Comparison of ENCODE assay signal across 16 cellular contexts in the genomic region with DNA sequence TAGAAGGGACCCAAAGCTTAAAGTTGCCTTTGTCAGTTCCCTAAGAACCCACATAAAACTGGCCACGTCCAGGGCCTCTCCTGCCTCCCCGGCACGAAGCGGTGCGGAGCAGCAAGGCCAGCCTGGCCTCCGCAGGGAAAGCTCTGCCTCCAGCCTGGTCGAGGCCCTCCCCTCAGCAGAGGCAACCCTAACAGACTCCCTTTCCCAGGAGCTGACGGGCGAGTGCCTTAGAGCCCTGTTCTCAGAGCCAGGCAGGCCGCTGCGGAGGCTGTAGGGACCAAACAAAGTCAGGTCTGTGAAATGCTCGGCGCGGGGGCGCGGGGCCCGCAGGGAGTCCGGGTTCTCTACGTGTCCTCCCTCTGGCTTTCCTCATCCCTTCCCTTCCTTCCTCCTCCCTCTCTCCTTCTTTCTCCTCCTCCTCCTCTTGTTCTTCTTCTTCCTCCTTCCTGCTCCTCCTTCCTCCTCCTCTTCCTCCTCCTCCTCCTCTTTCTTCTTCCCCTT. TPM values are rescaled to one million over a fixed set of nuclear protein-coding genes. Genes with fewer than 3 reads are reported as not detected.
DNase-seq lines count a peak whose midpoint lies in the region; ATAC-seq, FAIRE-seq and TF ChIP-seq lines count a peak whose summit lies in the region.
"Had no signal": no experiment of that assay in that cellular context is flagged by ENCODE, and none has a peak within 500 bp of the region (broad histone marks: within the 10 kb centered on the region; RNA-seq: fewer than 3 reads in every experiment).

No MANE protein-coding gene starts in this region.

- no peaks in the 10 kb centered on the region for H3K27me3 ChIP-seq in Caco-2 (replicated peaks; ENCODE audit: control insufficient read depth, insufficient read depth, low read length)
- H3K27me3 ChIP-seq in PC-3 (ENCODE audit: low read length): no peaks in the 10 kb centered on the region
- H3K27me3 ChIP-seq in esophagus muscularis mucosa: peaks cover 0 to 79% (median 4%) of the 10 kb centered on the region in 4 donors
- peaks cover 34% of the 10 kb centered on the region for H3K27me3 ChIP-seq in transverse colon
- H3K27me3 ChIP-seq: SJSA1 had no signal

- DNase-seq in Caco-2 (no peak), PC-3 (no peak), esophagus muscularis mucosa (ENCODE audit: extremely low spot score) (no peak), NCI-H187 treated with DMSO at 0.1 percent for 48 hours (lab: John Stamatoyannopoulos, UW) (no peak), transverse colon (no peak), GM12892 (ENCODE audit: insufficient read length) (no peak)
- DNase-seq: activated CD8-positive, alpha-beta T cell treated with anti-CD3 and anti-CD28 coated beads for 36 hours; left colon; MV-4-11; naive B cell; NCI-H2171 had no signal

- ATAC-seq in PC-3 (no peak), GM21423 (IDR thresholded peaks at IDR 0.05; ENCODE audit: unreplicated experiment) (no peak)
- ATAC-seq: activated CD8-positive, alpha-beta T cell treated with anti-CD3 and anti-CD28 coated beads for 36 hours; activated T-helper 17 cell treated with anti-CD3 and anti-CD28 coated beads, Interleukin-2, amount 50 U/mL, for 72 hours; left colon had no signal

- no peaks in the 10 kb centered on the region for H3F3A ChIP-seq in PC-3 (ENCODE audit: low read length, unreplicated experiment)

- H4K20me1 ChIP-seq in PC-3 (ENCODE audit: low read length): no peaks in the 10 kb centered on the region

- TF ChIP-seq EP300 in esophagus muscularis mucosa (IDR thresholded peaks at IDR 0.05) (no peak), transverse colon (IDR thresholded peaks at IDR 0.05; ENCODE audit: low read depth) (no peak)

- POLR2A ChIA-PET in Caco-2 (lab: Charles Lee) (no interaction called here), PC-3 (lab: Charles Lee; ENCODE audit: unreplicated experiment) (no interaction called here)

- H2AFZ ChIP-seq in PC-3 (ENCODE audit: low read length): no peak overlapping the region

- H3K9ac ChIP-seq in PC-3 (ENCODE audit: low read length): peak overlapping the region; percentile 81

- H3K9me3 Mint-ChIP-seq in Caco-2 (ENCODE audit: unreplicated experiment): peaks cover 2% of the 10 kb centered on the region
- no peaks in the 10 kb centered on the region for H3K9me3 Mint-ChIP-seq in nephron
- H3K9me3 Mint-ChIP-seq: activated CD8-positive, alpha-beta T cell treated with anti-CD3 and anti-CD28 coated beads for 36 hours had no signal

- H3K27me3 Mint-ChIP-seq in Caco-2 (ENCODE audit: insufficient read depth, unreplicated experiment) (no peaks in the 10 kb centered on the region), nephron (ENCODE audit: low read depth) (peaks cover 59% of the 10 kb centered on the region)

- intact Hi-C loops in Caco-2 (cut with micrococcal nuclease; ENCODE audit: unreplicated experiment): no loop called here
- intact Hi-C loops in PC-3 (cut with micrococcal nuclease): no loop called here
- intact Hi-C loops in esophagus muscularis mucosa (cut with DNase I): no loop called here
- intact Hi-C loops in transverse colon (cut with DNase I; ENCODE audit: low total_unique reads): no loop called here

- WGBS in esophagus muscularis mucosa: 44% methylated on average over 12 of the region's 19 CpGs
- 49 to 63% methylated on average over 7 to 18 of the region's 19 CpGs for WGBS in transverse colon (ENCODE audit: low coverage in 1 of 2), 2 donors

- H3K36me3 ChIP-seq in Caco-2 (ENCODE audit: control insufficient read depth, insufficient read depth, low read length) (no peaks in the 10 kb centered on the region), PC-3 (ENCODE audit: low read depth, low read length) (no peaks in the 10 kb centered on the region), esophagus muscularis mucosa (no peaks in the 10 kb centered on the region), transverse colon (no peaks in the 10 kb centered on the region)
- H3K36me3 ChIP-seq: SJSA1 had no signal

- TF ChIP-seq CTCF in Caco-2 (IDR thresholded peaks at IDR 0.05; ENCODE audit: insufficient read depth in 1 of 2, low read depth in 1 of 2, low read length in 1 of 2, severe bottlenecking in 1 of 2, unreplicated experiment in 1 of 2) (no peak), PC-3 (conservative IDR thresholded peaks at IDR 0.05; ENCODE audit: low read depth, low read length) (no peak), esophagus muscularis mucosa (IDR thresholded peaks at IDR 0.05) (no peak), nephron (IDR thresholded peaks at IDR 0.05; ENCODE audit: unreplicated experiment in 3 of 3) (no peak), transverse colon (IDR thresholded peaks at IDR 0.05) (no peak)

- peak overlapping the region; percentile 96 for H3K27ac ChIP-seq in PC-3 (ENCODE audit: low read length)
- H3K27ac ChIP-seq in esophagus muscularis mucosa (replicated peaks in 1 of 4): no peak overlapping the region
- no peak overlapping the region for H3K27ac ChIP-seq in transverse colon

- peak overlapping the region; percentile 3 for H3K27ac Mint-ChIP-seq in Caco-2 (ENCODE audit: unreplicated experiment)
- H3K27ac Mint-ChIP-seq in nephron: no peak overlapping the region
- H3K27ac Mint-ChIP-seq: activated CD8-positive, alpha-beta T cell treated with anti-CD3 and anti-CD28 coated beads for 36 hours; activated T-helper 17 cell treated with anti-CD3 and anti-CD28 coated beads, Interleukin-2, amount 50 U/mL, for 72 hours; naive B cell had no signal

- H3K4me3 ChIP-seq in Caco-2 (ENCODE audit: low read depth, low read length): no peak overlapping the region
- H3K4me3 ChIP-seq in PC-3 (ENCODE audit: low read length): no peak overlapping the region
- H3K4me3 ChIP-seq in esophagus muscularis mucosa: peak overlapping the region; percentile 2 to 22 (median 20)
- H3K4me3 ChIP-seq in transverse colon: no peak overlapping the region
- H3K4me3 ChIP-seq: SJSA1 had no signal

- H3K4me1 ChIP-seq in Caco-2 (peaks cover 39% of the 10 kb centered on the region), PC-3 (ENCODE audit: insufficient read depth, low read length) (peaks cover 41% of the 10 kb centered on the region), esophagus muscularis mucosa (peaks cover 0 to 17% (median 16%) of the 10 kb centered on the region in 4 donors), transverse colon (no peaks in the 10 kb centered on the region)

- CTCF ChIA-PET in Caco-2 (lab: Charles Lee) (interaction anchor here (2.0 kb wide), 1 partner anchor 43 kb away, joined by 7 read pairs; no protein-coding TSS in a partner anchor), PC-3 (lab: Charles Lee) (no interaction called here)

- BruUV-seq in Caco-2 (replicated peaks; lab: Mats Ljungman, UMichigan) (no TSS peak), PC-3 (replicated peaks; lab: Mats Ljungman, UMichigan) (no TSS peak)

- in situ Hi-C loops in transverse colon (cut with MboI; ENCODE audit: low pct_ligation_motif_present in 1 of 4, low pct_unique_long_range_greater_than_20kb in 1 of 4, low sequenced_read_pairs in 3 of 4): no loop called here

- H3K4me3 Mint-ChIP-seq in Caco-2 (ENCODE audit: unreplicated experiment): no peak overlapping the region
- peak overlapping the region in 2 of 3 experiments; percentile 34 to 38 for H3K4me3 Mint-ChIP-seq in nephron
- H3K4me3 Mint-ChIP-seq: activated CD8-positive, alpha-beta T cell treated with anti-CD3 and anti-CD28 coated beads for 36 hours had no signal

- no peaks in the 10 kb centered on the region for H3K9me2 ChIP-seq in PC-3 (replicated peaks; ENCODE audit: low read length)

- no peak for TF ChIP-seq POLR2A in esophagus muscularis mucosa (IDR thresholded peaks at IDR 0.05; ENCODE audit: low read depth)
- no peak for TF ChIP-seq POLR2A in transverse colon (IDR thresholded peaks at IDR 0.05)
- TF ChIP-seq POLR2A in GM12892 (IDR thresholded peaks at IDR 0.05; ENCODE audit: low read depth, low read length): no peak

- H3K79me2 ChIP-seq in PC-3 (ENCODE audit: low read length): no peaks in the 10 kb centered on the region

- no peaks in the 10 kb centered on the region for H3K36me3 Mint-ChIP-seq in Caco-2 (ENCODE audit: insufficient read depth, unreplicated experiment)
- no peaks in the 10 kb centered on the region for H3K36me3 Mint-ChIP-seq in nephron (ENCODE audit: low read depth)

- H3K9me3 ChIP-seq in Caco-2 (no peaks in the 10 kb centered on the region), PC-3 (ENCODE audit: low read length) (no peaks in the 10 kb centered on the region), esophagus muscularis mucosa (peaks cover 0 to 1% (median 0%) of the 10 kb centered on the region in 4 donors), transverse colon (no peaks in the 10 kb centered on the region)
- H3K9me3 ChIP-seq: SJSA1 had no signal

- H3K4me1 Mint-ChIP-seq in Caco-2 (ENCODE audit: low read depth, unreplicated experiment) (peaks cover 30% of the 10 kb centered on the region), nephron (no peaks in the 10 kb centered on the region)
- H3K4me1 Mint-ChIP-seq: activated T-helper 17 cell treated with anti-CD3 and anti-CD28 coated beads, Interleukin-2, amount 50 U/mL, for 72 hours had no signal

- FAIRE-seq in GM12892 (lab: Jason Lieb, UNC): no peak
- FAIRE-seq: colon had no signal

- no peak overlapping the region for H3K4me2 ChIP-seq in PC-3 (ENCODE audit: low read length)

RNA-seq across cellular contexts. Expression of a gene that starts 40.7 kb away (rescaled TPM):
- 24.1 and 25.4 TPM in 2 replicates for total RNA-seq in Caco-2 (2022)
- 252 and 333 TPM in 2 replicates for total RNA-seq in PC-3 (2014; rRNA removed)
- 1 to 10 TPM in 2 of 4 donors, under 1 TPM in 2; 0.91 to 1.7 (median 1.1) TPM for total RNA-seq in esophagus muscularis mucosa
- total RNA-seq in transverse colon: 10 to 100 TPM in 2 of 4 donors, 1 to 10 TPM in 2; 4.4 to 20.5 (median 10.6) TPM
- not detected for polyA plus RNA-seq in GM12892 (2012; ENCODE audit: missing spikeins)

Comparison
In these comparisons a context has a peak if more than half of its experiments do, and no peak if none do; other contexts are left out.
1. H3K4me3 ChIP-seq: peak in esophagus muscularis mucosa (4 of 4); none in Caco-2 (single experiment), PC-3 (single experiment) and transverse colon (0 of 4).